In genomic region chr11:3841426-3842304, GRCh38 we compare ENCODE assay signal across 1 cellular context.
TF ChIP-seq lines count a peak whose summit lies in the region.

No MANE protein-coding gene starts in this region.

TF ChIP-seq in K562, 482 proteins besides CTCF, POLR2A, EP300 and RAD21 (continued from another document):
- TF ChIP-seq RAD51 (IDR thresholded peaks at IDR 0.05; ENCODE audit: borderline replicate concordance, low read depth) (0 out of 2 replicates have a peak, but pooled peaks have one; percentile 16), NFYB (IDR thresholded peaks at IDR 0.05; ENCODE audit: extremely low read depth, insufficient read length) (no peak), ZNF232 (CRISPR knock-in tag; IDR thresholded peaks at IDR 0.05) (no peak), BDP1 (IDR thresholded peaks at IDR 0.05; ENCODE audit: insufficient read depth, insufficient read length) (no peak), IFI16 (CRISPR knock-in tag; IDR thresholded peaks at IDR 0.05) (no peak), GTF2E2 (tag; IDR thresholded peaks at IDR 0.05) (peak; percentile 78), ZNF431 (CRISPR knock-in tag; IDR thresholded peaks at IDR 0.05) (peak; percentile 53; the same call in 1 of the 2 replicates), JUN (IDR thresholded peaks at IDR 0.05; ENCODE audit: borderline replicate concordance, low read depth, low read length) (peak; percentile 44; the same call in 1 of the 2 replicates), JUN (CRISPR knock-in tag; IDR thresholded peaks at IDR 0.05; ENCODE audit: borderline replicate concordance) (no peak), NRF1 (conservative IDR thresholded peaks at IDR 0.05 in 1 of 2, IDR thresholded peaks at IDR 0.05 in 1 of 2) (peak; percentile 62 to 68), YBX1 (IDR thresholded peaks at IDR 0.05) (no peak), ZNF589 (CRISPR knock-in tag; IDR thresholded peaks at IDR 0.05; ENCODE audit: low read depth) (peak; percentile 67), RB1 (IDR thresholded peaks at IDR 0.05; ENCODE audit: low read depth) (peak; percentile 81), NR3C1 (CRISPR knock-in tag; IDR thresholded peaks at IDR 0.05) (no peak), ZBED1 (IDR thresholded peaks at IDR 0.05) (0 out of 2 replicates have a peak, but pooled peaks have one; percentile 70), KAT2B (IDR thresholded peaks at IDR 0.05; ENCODE audit: low read depth, low read length) (no peak), THRAP3 (IDR thresholded peaks at IDR 0.05; ENCODE audit: borderline replicate concordance) (0 out of 2 replicates have a peak, but pooled peaks have one; percentile 37), PHB2 (IDR thresholded peaks at IDR 0.05; ENCODE audit: low read depth) (no peak), ZNF764 (CRISPR knock-in tag; IDR thresholded peaks at IDR 0.05; ENCODE audit: low read depth) (no peak)
TF ChIP-seq in K562: peak in this region for 119.
